In genomic region chr20:64099086-64099786, GRCh38 we compare ENCODE assay signal across 1 cellular context.
TF ChIP-seq lines count a peak whose summit lies in the region.

No MANE protein-coding gene starts in this region.

TF ChIP-seq in WTC11, 78 proteins besides CTCF, POLR2A, EP300 and RAD21 (continued from another document):
- TF ChIP-seq AFF4 (CRISPR knock-in tag; IDR thresholded peaks at IDR 0.05; ENCODE audit: borderline replicate concordance) (no peak), GTF2I (CRISPR knock-in tag; conservative IDR thresholded peaks at IDR 0.05) (no peak), NR2C2 (CRISPR knock-in tag; IDR thresholded peaks at IDR 0.05) (no peak), ZNF396 (CRISPR knock-in tag; IDR thresholded peaks at IDR 0.05; ENCODE audit: borderline replicate concordance) (no peak), ZNF425 (CRISPR knock-in tag; conservative IDR thresholded peaks at IDR 0.05) (no peak), FOXK1 (CRISPR knock-in tag; IDR thresholded peaks at IDR 0.05) (no peak), USF2 (CRISPR knock-in tag; IDR thresholded peaks at IDR 0.05) (no peak), ZNF416 (CRISPR knock-in tag; IDR thresholded peaks at IDR 0.05) (no peak), AR (CRISPR knock-in tag; IDR thresholded peaks at IDR 0.05) (no peak), ZNF317 (CRISPR knock-in tag; IDR thresholded peaks at IDR 0.05; ENCODE audit: borderline replicate concordance, low read depth) (no peak), NFE2L1 (CRISPR knock-in tag; IDR thresholded peaks at IDR 0.05) (no peak), CREB1 (CRISPR knock-in tag; IDR thresholded peaks at IDR 0.05) (no peak), KAT7 (CRISPR knock-in tag; IDR thresholded peaks at IDR 0.05; ENCODE audit: borderline replicate concordance) (no peak)
